8 cellular contexts compared by ENCODE assay signal in genomic region chr22:41366323-41367014, GRCh38. TPM values are rescaled to one million over a fixed set of nuclear protein-coding genes. Genes with fewer than 3 reads are reported as not detected.
DNase-seq lines count a peak whose midpoint lies in the region; ATAC-seq and TF ChIP-seq lines count a peak whose summit lies in the region.

No MANE protein-coding gene starts in this region.

- DNase-seq in heart left ventricle (no peak), Right ventricle myocardium superior (no peak), transverse colon (no peak), Karpas-422 (no peak)
- DNase-seq in stimulated activated CD8-positive, alpha-beta memory T cell treated with anti-CD3 and anti-CD28 coated beads, Interleukin-4, amount 100 ng/mL, for 48 hours: no peak

- peak overlapping the region in 2 of 5 experiments; percentile 70 to 71 for H3K4me3 Mint-ChIP-seq in brain

- H3K4me1 ChIP-seq in heart left ventricle (peaks cover 5 to 37% (median 26%) of the 10 kb centered on the region in 12 donors), muscle layer of colon (ENCODE audit: insufficient read depth, low read length) (peaks cover 32% of the 10 kb centered on the region), transverse colon (peaks cover 6 to 34% (median 17%) of the 10 kb centered on the region in 4 donors), Karpas-422 (ENCODE audit: low read length) (no peaks in the 10 kb centered on the region)

- H3K4me3 ChIP-seq in heart left ventricle (peak overlapping the region in 9 of 12 donors; percentile 30 to 82 (median 54)), muscle layer of colon (ENCODE audit: low read depth in 1 of 2, low read length in 2 of 2) (peak overlapping the region in 1 of 2 donors; percentile 82), transverse colon (peak overlapping the region in 2 of 4 donors; percentile 13 to 36), Karpas-422 (ENCODE audit: low read length) (no peak overlapping the region)

- no peaks in the 10 kb centered on the region for H3K9me3 Mint-ChIP-seq in brain

- intact Hi-C loops in heart left ventricle (cut with DNase I) (loop anchor here in 4 of 10 donors (2.0 to 10.0 kb wide), 4 partner anchors 62 to 80 kb away; partner anchors contain the start of genes ZC3H7B (in 3 of the 4) and RANGAP1 (in 2 of the 4)), Right ventricle myocardium superior (cut with DNase I) (no loop called here), transverse colon (cut with DNase I; ENCODE audit: low total_unique reads) (no loop called here)

- TF ChIP-seq CTCF in heart left ventricle (IDR thresholded peaks at IDR 0.05) (no peak), brain (conservative IDR thresholded peaks at IDR 0.05) (no peak), transverse colon (IDR thresholded peaks at IDR 0.05) (no peak)

- H3K36me3 ChIP-seq in heart left ventricle (peaks cover 0 to 2% (median 0%) of the 10 kb centered on the region in 9 donors), muscle layer of colon (ENCODE audit: insufficient read depth, low read length) (no peaks in the 10 kb centered on the region), transverse colon (no peaks in the 10 kb centered on the region), Karpas-422 (ENCODE audit: insufficient read depth, low read length) (no peaks in the 10 kb centered on the region)

- no peak overlapping the region for H3K9ac ChIP-seq in muscle layer of colon (ENCODE audit: low read length)
- no peak overlapping the region for H3K9ac ChIP-seq in Karpas-422 (ENCODE audit: low read length)

- no peak overlapping the region for H3K4me2 ChIP-seq in Karpas-422 (ENCODE audit: low read depth, low read length, poor library complexity, severe bottlenecking)

- H4K20me1 ChIP-seq in Karpas-422 (ENCODE audit: insufficient read depth, low read depth, low read length): no peaks in the 10 kb centered on the region

- H3K4me1 Mint-ChIP-seq in brain: peaks cover 62% of the 10 kb centered on the region

- H3K36me3 Mint-ChIP-seq in brain: no peaks in the 10 kb centered on the region

- no peak for ATAC-seq in heart left ventricle
- no peak for ATAC-seq in Right ventricle myocardium superior (ENCODE audit: poor library complexity)
- ATAC-seq in GM18502 (IDR thresholded peaks at IDR 0.05; ENCODE audit: poor library complexity, unreplicated experiment): no peak

- peak overlapping the region in 4 of 5 experiments; percentile 69 to 99 (median 88) for H3K27ac Mint-ChIP-seq in brain

- in situ Hi-C loops in transverse colon (cut with MboI; ENCODE audit: low pct_ligation_motif_present in 1 of 4, low pct_unique_long_range_greater_than_20kb in 1 of 4, low sequenced_read_pairs in 3 of 4): no loop called here

- H3K27ac ChIP-seq in heart left ventricle (peak overlapping the region in 9 of 12 donors; percentile 2 to 83 (median 65)), muscle layer of colon (ENCODE audit: low read depth, low read length) (peak overlapping the region; percentile 76), transverse colon (peak overlapping the region; percentile 27 to 83 (median 72)), Karpas-422 (ENCODE audit: low read length) (no peak overlapping the region)

- no peak for TF ChIP-seq EP300 in transverse colon (IDR thresholded peaks at IDR 0.05; ENCODE audit: low read depth)

- no peak for TF ChIP-seq POLR2A in heart left ventricle (IDR thresholded peaks at IDR 0.05)
- no peak for TF ChIP-seq POLR2A in transverse colon (IDR thresholded peaks at IDR 0.05)

- peaks cover 8% of the 10 kb centered on the region for H3K27me3 Mint-ChIP-seq in brain

- H3K27me3 ChIP-seq in heart left ventricle (no peaks in the 10 kb centered on the region), muscle layer of colon (ENCODE audit: control insufficient read depth in 1 of 2, insufficient read depth in 2 of 2, low read length in 2 of 2) (no peaks in the 10 kb centered on the region), transverse colon (no peaks in the 10 kb centered on the region), Karpas-422 (ENCODE audit: low read length) (no peaks in the 10 kb centered on the region)

- H2AFZ ChIP-seq in Karpas-422 (ENCODE audit: low read length): no peak overlapping the region

- no peaks in the 10 kb centered on the region for H3K9me2 ChIP-seq in Karpas-422 (replicated peaks; ENCODE audit: insufficient read depth, low read length)

- H3K9me3 ChIP-seq in heart left ventricle: no peaks in the 10 kb centered on the region
- H3K9me3 ChIP-seq in muscle layer of colon (ENCODE audit: low read length): no peaks in the 10 kb centered on the region
- H3K9me3 ChIP-seq in transverse colon: no peaks in the 10 kb centered on the region
- H3K9me3 ChIP-seq in Karpas-422 (ENCODE audit: low read length): no peaks in the 10 kb centered on the region

- 55 to 64% (median 58%) methylated on average over 16 to 17 of the region's 17 CpGs for WGBS in heart left ventricle, 4 donors
- 57% methylated on average over 17 of the region's 17 CpGs; no CpG with 5 or more reads in 1 of the 2 donors for WGBS in transverse colon (ENCODE audit: low coverage in 1 of 2), 2 donors

- H3K79me2 ChIP-seq in Karpas-422 (ENCODE audit: low read length): no peaks in the 10 kb centered on the region

RNA-seq across cellular contexts. Expression of gene TEF, which starts 15.3 kb away (rescaled TPM):
- total RNA-seq in heart left ventricle (10 to 100 TPM in 8 of 9 donors, 1 to 10 TPM in 1; 7.2 to 35.3 (median 19.6) TPM), Right ventricle myocardium superior (20.7 TPM), transverse colon (10 to 100 TPM; 22.9 to 47.9 (median 34.0) TPM)
- polyA plus RNA-seq in heart left ventricle (10 to 100 TPM in 1 of 2 donors, 1 to 10 TPM in 1; 9.9 to 15.8 TPM), brain (ENCODE audit: insufficient read depth, low read depth, low replicate concordance) (27.3 TPM)
- 4.4 and 6.8 TPM in 2 replicates for total RNA-seq in Karpas-422 (2014; rRNA removed; shearing (Covaris generic); ENCODE audit: low replicate concordance)
